ENCODE assay signal across 1 cellular context in genomic region chr12:6752931-6753771, GRCh38.
TF ChIP-seq lines count a peak whose summit lies in the region.

Gene MLF2 (minus strand): TSS chr12:6753141. CDS start chr12:6752334, 807 bp downstream.

TF ChIP-seq in HepG2, 621 proteins besides CTCF, POLR2A, EP300 and RAD21 (continued from another document and continues in another):
- TF ChIP-seq CREM (IDR thresholded peaks at IDR 0.05) (peak; percentile 41; the same call in 1 of the 2 replicates), CREM (CRISPR knock-in tag; IDR thresholded peaks at IDR 0.05) (0 out of 2 replicates have a peak, but pooled peaks have one; percentile 36), SIN3A (IDR thresholded peaks at IDR 0.05; ENCODE audit: borderline replicate concordance, low read depth, low read length) (0 out of 2 replicates have a peak, but pooled peaks have one; percentile 39), ZSCAN25 (CRISPR knock-in tag; IDR thresholded peaks at IDR 0.05) (peak; percentile 78), ZNF446 (CRISPR knock-in tag; IDR thresholded peaks at IDR 0.05) (peak; percentile 77; the same call in 1 of the 2 replicates), ZNF350 (CRISPR knock-in tag; IDR thresholded peaks at IDR 0.05; ENCODE audit: borderline replicate concordance, low read depth) (peak; percentile 90), ZNF709 (CRISPR knock-in tag; IDR thresholded peaks at IDR 0.05) (peak; percentile 70; the same call in 1 of the 2 replicates), EZH2 (conservative IDR thresholded peaks at IDR 0.05; ENCODE audit: low read depth, low read length) (no peak), ZNF598 (CRISPR knock-in tag; IDR thresholded peaks at IDR 0.05; ENCODE audit: borderline replicate concordance) (peak; percentile 21; the same call in 1 of the 2 replicates), NR1H2 (CRISPR knock-in tag; IDR thresholded peaks at IDR 0.05; ENCODE audit: borderline replicate concordance, low read depth) (0 out of 2 replicates have a peak, but pooled peaks have one; percentile 81), KDM1A (CRISPR knock-in tag; IDR thresholded peaks at IDR 0.05) (no peak), ZNF607 (CRISPR knock-in tag; IDR thresholded peaks at IDR 0.05; ENCODE audit: borderline replicate concordance) (peak; percentile 60), PHF5A (CRISPR knock-in tag; IDR thresholded peaks at IDR 0.05; ENCODE audit: low read depth, unreplicated experiment) (no peak), KLF6 (CRISPR knock-in tag; IDR thresholded peaks at IDR 0.05) (0 out of 2 replicates have a peak, but pooled peaks have one; percentile 52), ZNF7 (CRISPR knock-in tag; IDR thresholded peaks at IDR 0.05) (no peak), DBP (CRISPR knock-in tag; IDR thresholded peaks at IDR 0.05; ENCODE audit: not compliant biosample characterization) (peak; percentile 69), ZFP36L1 (CRISPR knock-in tag; IDR thresholded peaks at IDR 0.05) (peak; percentile 85), SMARCC2 (IDR thresholded peaks at IDR 0.05) (no peak), ZSCAN29 (CRISPR knock-in tag; conservative IDR thresholded peaks at IDR 0.05) (peak; percentile 78; the same call in 1 of the 2 replicates), ZEB1 (IDR thresholded peaks at IDR 0.05; ENCODE audit: insufficient replicate concordance, low read depth) (no peak), ELF4 (CRISPR knock-in tag; IDR thresholded peaks at IDR 0.05; ENCODE audit: borderline replicate concordance) (peak; percentile 77; the same call in 1 of the 2 replicates), GATAD1 (CRISPR knock-in tag; IDR thresholded peaks at IDR 0.05) (peak; percentile 80), RERE (CRISPR knock-in tag; IDR thresholded peaks at IDR 0.05; ENCODE audit: low read depth) (no peak), CBX1 (IDR thresholded peaks at IDR 0.05; ENCODE audit: low read depth) (no peak), ZNF143 (CRISPR knock-in tag; IDR thresholded peaks at IDR 0.05) (peak; percentile 44; the same call in 1 of the 2 replicates), KLF16 (CRISPR knock-in tag; IDR thresholded peaks at IDR 0.05) (peak in 1 of 2 experiments; percentile 26; a peak in 2 of 4 replicates), EHMT2 (IDR thresholded peaks at IDR 0.05; ENCODE audit: borderline replicate concordance, low read depth, low read length) (no peak), ZNF282 (IDR thresholded peaks at IDR 0.05; ENCODE audit: partially characterized antibody) (no peak), ZFP82 (CRISPR knock-in tag; IDR thresholded peaks at IDR 0.05; ENCODE audit: borderline replicate concordance) (peak; percentile 58; the same call in 1 of the 2 replicates), SP1 (IDR thresholded peaks at IDR 0.05) (no peak), SP1 (CRISPR knock-in tag; IDR thresholded peaks at IDR 0.05) (peak; percentile 82), THAP7 (CRISPR knock-in tag; IDR thresholded peaks at IDR 0.05) (peak; percentile 82; the same call in 1 of the 2 replicates), PRDM15 (CRISPR knock-in tag; IDR thresholded peaks at IDR 0.05) (peak; percentile 16; the same call in 1 of the 2 replicates), GPN1 (CRISPR knock-in tag; IDR thresholded peaks at IDR 0.05; ENCODE audit: borderline replicate concordance) (0 out of 2 replicates have a peak, but pooled peaks have one; percentile 46), ZMYM3 (CRISPR knock-in tag; IDR thresholded peaks at IDR 0.05) (no peak), SIX1 (CRISPR knock-in tag; IDR thresholded peaks at IDR 0.05; ENCODE audit: borderline replicate concordance) (0 out of 2 replicates have a peak, but pooled peaks have one; percentile 46), SRSF1 (optimal IDR thresholded peaks at IDR 0.05; ENCODE audit: low read depth, low read length) (no peak), ZNF253 (CRISPR knock-in tag; IDR thresholded peaks at IDR 0.05; ENCODE audit: borderline replicate concordance) (no peak), ZNF879 (CRISPR knock-in tag; IDR thresholded peaks at IDR 0.05) (no peak), NONO (IDR thresholded peaks at IDR 0.05) (no peak), NONO (CRISPR knock-in tag; conservative IDR thresholded peaks at IDR 0.05) (peak; percentile 54), NCOA2 (CRISPR knock-in tag; IDR thresholded peaks at IDR 0.05) (peak; percentile 21; the same call in 1 of the 2 replicates), JDP2 (CRISPR knock-in tag; IDR thresholded peaks at IDR 0.05; ENCODE audit: borderline replicate concordance) (no peak), BORCS8-MEF2B (CRISPR knock-in tag; IDR thresholded peaks at IDR 0.05) (peak; percentile 62; the same call in 1 of the 2 replicates), POLR2AphosphoS5 (IDR thresholded peaks at IDR 0.05; ENCODE audit: low read depth, low read length) (peak; percentile 84), ZNF563 (CRISPR knock-in tag; IDR thresholded peaks at IDR 0.05) (peak; percentile 23; the same call in 1 of the 2 replicates), ZNF790 (CRISPR knock-in tag; IDR thresholded peaks at IDR 0.05; ENCODE audit: borderline replicate concordance) (no peak), MYNN (CRISPR knock-in tag; IDR thresholded peaks at IDR 0.05; ENCODE audit: low read depth) (no peak), ZNF276 (CRISPR knock-in tag; IDR thresholded peaks at IDR 0.05; ENCODE audit: low read depth) (no peak), SCMH1 (CRISPR knock-in tag; IDR thresholded peaks at IDR 0.05; ENCODE audit: borderline replicate concordance) (no peak), GFI1 (CRISPR knock-in tag; IDR thresholded peaks at IDR 0.05; ENCODE audit: borderline replicate concordance) (0 out of 2 replicates have a peak, but pooled peaks have one; percentile 35), ZBTB3 (CRISPR knock-in tag; IDR thresholded peaks at IDR 0.05; ENCODE audit: borderline replicate concordance, low read depth) (no peak; the same call in 1 of the 2 replicates), MIER2 (CRISPR knock-in tag; IDR thresholded peaks at IDR 0.05) (no peak; the same call in 1 of the 2 replicates), ZNF784 (CRISPR knock-in tag; IDR thresholded peaks at IDR 0.05; ENCODE audit: borderline replicate concordance) (no peak; the same call in 1 of the 2 replicates), TERF1 (CRISPR knock-in tag; IDR thresholded peaks at IDR 0.05) (no peak; the same call in 1 of the 2 replicates), ZNF572 (CRISPR knock-in tag; IDR thresholded peaks at IDR 0.05) (peak; percentile 71; the same call in 1 of the 2 replicates), RBM22 (optimal IDR thresholded peaks at IDR 0.05; ENCODE audit: low read length) (no peak), ZNF329 (CRISPR knock-in tag; IDR thresholded peaks at IDR 0.05; ENCODE audit: low read depth) (0 out of 2 replicates have a peak, but pooled peaks have one; percentile 67), ZNF775 (CRISPR knock-in tag; IDR thresholded peaks at IDR 0.05; ENCODE audit: borderline replicate concordance) (peak; percentile 21; the same call in 1 of the 2 replicates), FOXO1 (CRISPR knock-in tag; IDR thresholded peaks at IDR 0.05) (no peak), KDM3A (CRISPR knock-in tag; IDR thresholded peaks at IDR 0.05; ENCODE audit: low read depth) (peak; percentile 41)
